In the genomic region with DNA sequence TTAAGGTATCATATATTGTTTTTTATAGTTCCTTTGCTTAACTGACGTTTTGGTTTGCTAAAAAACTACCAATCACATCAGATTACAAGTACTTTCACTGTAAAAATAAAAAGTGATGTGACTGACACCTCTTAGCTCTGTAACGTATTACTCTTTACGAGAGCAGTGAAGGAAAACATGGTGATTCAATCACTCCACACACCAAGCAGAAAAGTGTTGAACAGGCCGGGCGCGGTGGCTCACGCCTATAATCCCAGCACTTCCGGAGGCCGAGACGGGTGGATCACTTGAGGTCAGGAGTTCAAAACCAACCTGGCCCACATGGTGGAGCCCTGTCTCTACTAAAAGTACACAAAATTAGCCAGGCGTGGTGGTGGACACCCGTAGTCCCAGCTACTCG, we compare ENCODE assay signal across 13 cellular contexts. TPM values are rescaled to one million over a fixed set of nuclear protein-coding genes. Genes with fewer than 3 reads are reported as not detected.
DNase-seq lines count a peak whose midpoint lies in the region; ATAC-seq, FAIRE-seq and TF ChIP-seq lines count a peak whose summit lies in the region.
"Not testable (repeated sequence)": the region's sequence is repeated elsewhere in the genome, so short reads cannot be mapped to it uniquely, and the experiment has no call there.
"Had no signal": no experiment of that assay in that cellular context is flagged by ENCODE, and none has a peak within 500 bp of the region (broad histone marks: within the 10 kb centered on the region; RNA-seq: fewer than 3 reads in every experiment).

No MANE protein-coding gene starts in this region.

- DNase-seq in WTC11 (ENCODE audit: low spot score); foreskin keratinocyte: not testable (repeated sequence)
- DNase-seq in endodermal cell: peak; percentile 43
- DNase-seq in left colon: peak in 1 of 2 donors; percentile 7
- DNase-seq in small intestine: peak; percentile 0

- H3K79me2 ChIP-seq in Loucy (ENCODE audit: insufficient read depth, low read length): peaks cover 25% of the 10 kb centered on the region

- peak overlapping the region; percentile 34 for H3K4me2 ChIP-seq in Loucy (ENCODE audit: low read depth, low read length, poor library complexity, severe bottlenecking)

- FAIRE-seq in small intestine (lab: Jason Lieb, UNC): not testable (repeated sequence)

- not testable (repeated sequence) for H3K27ac ChIP-seq in endodermal cell (ENCODE audit: low read depth, low read length); foreskin keratinocyte; small intestine (ENCODE audit: low read depth in 1 of 2, low read length in 1 of 2)

- not testable (repeated sequence) for H2AFZ ChIP-seq in Loucy (ENCODE audit: low read length)

- H3K9me3 ChIP-seq in Loucy (ENCODE audit: insufficient read depth, low read depth, low read length); endodermal cell (ENCODE audit: control insufficient read depth, low read length); small intestine (ENCODE audit: control insufficient read depth, low read depth): not testable (repeated sequence)

- H3K27me3 Mint-ChIP-seq in WTC11 (ENCODE audit: low read depth); endodermal cell (ENCODE audit: insufficient read depth): not testable (repeated sequence)

- peaks cover 21% of the 10 kb centered on the region for H3K9me3 Mint-ChIP-seq in WTC11
- H3K9me3 Mint-ChIP-seq in endodermal cell: not testable (repeated sequence)

- not testable (repeated sequence) for H3F3A ChIP-seq in Loucy (ENCODE audit: low read depth)

- 97 to 98% methylated on average over 5 to 11 of the region's 13 CpGs for WGBS in endodermal cell (ENCODE audit: insufficient coverage in 1 of 2, insufficient read length in 1 of 2), 2 experiments
- 85 to 92% (median 91%) methylated on average over 11 to 13 of the region's 13 CpGs for WGBS in small intestine, 3 donors

- H3K4me1 Mint-ChIP-seq in WTC11: peaks cover 24% of the 10 kb centered on the region
- H3K4me1 Mint-ChIP-seq in endodermal cell: not testable (repeated sequence)

- not testable (repeated sequence) for H4K20me1 ChIP-seq in Loucy (ENCODE audit: insufficient read depth, low read length, poor library complexity, severe bottlenecking)

- not testable (repeated sequence) for H3K9me2 ChIP-seq in Loucy (replicated peaks; ENCODE audit: low read depth, low read length)

- H3K4me1 ChIP-seq in Loucy (ENCODE audit: insufficient read depth, low read length, poor library complexity, severe bottlenecking); endodermal cell (ENCODE audit: control insufficient read depth, insufficient read depth, low read length); foreskin keratinocyte; small intestine (ENCODE audit: control insufficient read depth in 2 of 2, insufficient read depth in 1 of 2, low read depth in 1 of 2, low read length in 1 of 2): not testable (repeated sequence)

- H3K36me3 ChIP-seq in Loucy (ENCODE audit: insufficient read depth, low read length); small intestine (ENCODE audit: control insufficient read depth in 2 of 2, insufficient read depth in 2 of 2, low read length in 2 of 2): not testable (repeated sequence)
- peaks cover 39% of the 10 kb centered on the region for H3K36me3 ChIP-seq in endodermal cell (ENCODE audit: control insufficient read depth, insufficient read depth, low read length)

- H3K27me3 ChIP-seq in Loucy (ENCODE audit: insufficient read depth, low read length, poor library complexity, severe bottlenecking); endodermal cell (ENCODE audit: control insufficient read depth, insufficient read depth, low read length, poor library complexity, severe bottlenecking); foreskin keratinocyte; small intestine (ENCODE audit: control insufficient read depth in 2 of 2, insufficient read depth in 2 of 2, low read length in 2 of 2): not testable (repeated sequence)

- not testable (repeated sequence) for TF ChIP-seq CTCF in Loucy (conservative IDR thresholded peaks at IDR 0.05; ENCODE audit: low read length); WTC11 (IDR thresholded peaks at IDR 0.05); endodermal cell (conservative IDR thresholded peaks at IDR 0.05)
- TF ChIP-seq CTCF in foreskin keratinocyte (conservative IDR thresholded peaks at IDR 0.05): peak; percentile 7

- POLR2A ChIA-PET in WTC11 (lab: Charles Lee): not testable (repeated sequence)

- ATAC-seq in WTC11, foreskin keratinocyte: not testable (repeated sequence)
- ATAC-seq in left colon: peak; percentile 42

- H3K36me3 Mint-ChIP-seq in WTC11 (peaks cover 58% of the 10 kb centered on the region), endodermal cell (ENCODE audit: low read depth) (peaks cover 45% of the 10 kb centered on the region)

- CTCF ChIA-PET in WTC11 (lab: Charles Lee): not testable (repeated sequence)

- intact Hi-C loops in left colon (cut with DNase I, micrococcal nuclease): not testable (repeated sequence)

- H3K4me3 ChIP-seq in Loucy (ENCODE audit: low read length, poor library complexity, severe bottlenecking); small intestine (ENCODE audit: low read depth in 1 of 2, low read length in 2 of 2): not testable (repeated sequence)
- H3K4me3 ChIP-seq in endodermal cell (ENCODE audit: low read length): peak overlapping the region; percentile 45

- not testable (repeated sequence) for H3K4me3 Mint-ChIP-seq in WTC11, endodermal cell

- H3K9ac ChIP-seq in Loucy (ENCODE audit: low read depth, low read length, poor library complexity, severe bottlenecking); endodermal cell (ENCODE audit: extremely low read depth, low read length, poor library complexity, severe bottlenecking): not testable (repeated sequence)

- peak overlapping the region; percentile 74; the same call in 1 of the 2 replicates for H3K27ac Mint-ChIP-seq in WTC11
- H3K27ac Mint-ChIP-seq in endodermal cell: not testable (repeated sequence)

RNA-seq across cellular contexts. Expression of a gene that starts 3.9 kb away (rescaled TPM):
- total RNA-seq in WTC11 (2021) (81.5 to 94.2 TPM (median 82.0 TPM) in 3 replicates), endodermal cell (100 to 1,000 TPM; 105 to 112 TPM), foreskin keratinocyte (32.4 and 33.0 TPM in 2 replicates), left colon (10 to 100 TPM; 68.9 to 73.1 TPM)
- 28.8 TPM for polyA plus RNA-seq in endodermal cell (2013, experiment 1 of 2)
- 28.2 TPM for polyA plus RNA-seq in endodermal cell (2013, experiment 2 of 2)
- polyA plus RNA-seq in foreskin keratinocyte (16.3 and 20.2 TPM in 2 replicates), small intestine (10 to 100 TPM; 23.2 to 29.6 (median 24.2) TPM)

RNA-seq across cellular contexts. Expression of a gene that starts 39.8 kb away (rescaled TPM):
- not detected in 3 replicates for total RNA-seq in WTC11 (2021)
- total RNA-seq in endodermal cell: not detected
- polyA plus RNA-seq in endodermal cell (2013, experiment 1 of 2): not detected
- polyA plus RNA-seq in endodermal cell (2013, experiment 2 of 2): not detected
- not detected in 2 replicates for total RNA-seq in foreskin keratinocyte
- not detected in 2 replicates for polyA plus RNA-seq in foreskin keratinocyte
- total RNA-seq in left colon: not detected
- polyA plus RNA-seq in small intestine: not detected
- total RNA-seq: A673; CD4-positive, alpha-beta memory T cell; CD4-positive, CD25-positive, alpha-beta regulatory T cell; CD8-positive, alpha-beta memory T cell; Daoy had no signal
- polyA plus RNA-seq: AG04450; CD14-positive monocyte; CD4-positive, alpha-beta memory T cell; CD4-positive, CD25-positive, alpha-beta regulatory T cell; CD8-positive, alpha-beta memory T cell had no signal
